Comparison of ENCODE assay signal across 14 cellular contexts in the genomic region with DNA sequence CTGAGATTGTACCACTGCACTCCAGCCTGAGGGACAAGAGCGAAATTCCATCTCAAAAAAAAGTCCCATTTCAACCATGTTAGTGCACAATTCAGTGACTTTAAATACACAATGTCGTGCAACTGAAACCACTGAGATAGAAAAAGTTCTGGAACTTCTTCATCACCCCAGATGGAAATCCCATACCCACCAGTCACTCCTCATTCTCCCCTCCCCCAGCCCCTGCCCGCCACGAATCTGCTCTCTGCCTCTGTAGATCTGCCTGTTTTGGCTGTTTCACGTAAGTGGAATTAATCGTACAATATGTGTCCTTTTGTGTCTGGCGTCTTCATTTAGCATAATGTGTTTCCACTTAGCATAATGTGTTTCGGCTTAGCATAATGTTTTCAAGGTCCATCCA. TPM values are rescaled to one million over a fixed set of nuclear protein-coding genes. Genes with fewer than 3 reads are reported as not detected.
"Had no signal": no experiment of that assay in that cellular context is flagged by ENCODE, and none has a peak within 500 bp of the region (broad histone marks: within the 10 kb centered on the region; RNA-seq: fewer than 3 reads in every experiment).

No MANE protein-coding gene starts in this region.

- DNase-seq: Karpas-422, KG1, MG63, NCI-H1092, NCI-H1105 treated with DMSO at 0.1 percent for 48 hours, NCI-H2029, NCI-H2081 treated with DMSO at 0.1 percent for 48 hours, NCI-H226, NCI-H774, RPMI8226, SK-N-SH had no signal

- H3K9ac ChIP-seq: SK-N-SH had no signal

- H3K27me3 ChIP-seq: MG63 had no signal

- H3K9me3 ChIP-seq: MG63, SK-N-SH had no signal

- FAIRE-seq: RCC 7860 had no signal

- H3K36me3 ChIP-seq: MG63 had no signal

- H3K4me2 ChIP-seq: SK-N-SH had no signal

- H3K4me3 ChIP-seq: MG63 had no signal

RNA-seq across cellular contexts. Expression of a gene that starts 3.6 kb away (rescaled TPM):
- total RNA-seq: HT-29, SK-MEL-5 had no signal

RNA-seq across cellular contexts. Expression of a gene that starts 57.0 kb away (rescaled TPM):
- total RNA-seq: HT-29 had no signal
